Comparison of ENCODE assay signal across 8 cellular contexts in the genomic region with DNA sequence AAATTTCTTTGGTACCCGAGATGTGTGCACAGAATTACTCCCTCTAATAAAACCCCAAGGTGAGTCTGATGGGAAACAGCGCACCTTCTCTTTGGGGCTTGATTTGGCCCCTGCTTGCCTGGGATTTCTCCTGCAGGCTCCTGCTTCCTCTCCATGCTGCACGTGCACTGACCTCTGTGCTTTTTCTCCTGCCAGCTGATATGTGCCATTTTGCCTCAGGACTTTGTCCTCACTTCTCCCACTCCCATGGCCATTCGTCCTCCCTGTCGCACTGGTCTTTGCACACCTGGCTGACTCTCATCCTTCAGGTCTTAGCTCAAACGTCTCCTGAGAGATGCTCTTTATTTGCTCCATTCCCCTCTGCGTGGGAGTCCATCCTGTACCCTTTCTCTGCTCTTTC. TPM values are rescaled to one million over a fixed set of nuclear protein-coding genes. Genes with fewer than 3 reads are reported as not detected.
A peak's percentile ranks its signal among the peaks of the same experiment; 100 is the strongest.
DNase-seq lines count a peak whose midpoint lies in the region; ATAC-seq and TF ChIP-seq lines count a peak whose summit lies in the region.
"Had no signal": no experiment of that assay in that cellular context is flagged by ENCODE, and none has a peak within 500 bp of the region (broad histone marks: within the 10 kb centered on the region; RNA-seq: fewer than 3 reads in every experiment).

No MANE protein-coding gene starts in this region.

- no peak overlapping the region for H3K27ac Mint-ChIP-seq in activated CD4-positive, alpha-beta memory T cell treated with anti-CD3 and anti-CD28 coated beads for 36 hours

- no peaks in the 10 kb centered on the region for H4K20me1 ChIP-seq in GM23248 (ENCODE audit: insufficient read depth)

- peaks cover 24% of the 10 kb centered on the region for H3F3A ChIP-seq in GM23248 (ENCODE audit: insufficient read depth)

- DNase-seq in GM23248 (no peak), fibroblast of mammary gland (ENCODE audit: low read depth) (no peak), aorta (no peak), cerebellar nuclear complex (lab: John Stamatoyannopoulos, UW) (no peak)
- no peak for DNase-seq in activated CD4-positive, alpha-beta memory T cell treated with anti-CD3 and anti-CD28 coated beads for 36 hours
- no peak for DNase-seq in effector CD4-positive, alpha-beta T cell
- DNase-seq: activated CD4-positive, CD25-positive, alpha-beta regulatory T cell had no signal

- H3K27ac ChIP-seq in GM23248 (no peak overlapping the region), skeletal muscle tissue (ENCODE audit: low read depth, low read length) (no peak overlapping the region), aorta (ENCODE audit: low read depth in 1 of 2, low read length in 2 of 2) (peak overlapping the region in 1 of 2 donors; percentile 14)

- TF ChIP-seq CTCF in fibroblast of mammary gland (conservative IDR thresholded peaks at IDR 0.05; ENCODE audit: control insufficient read depth, insufficient read depth, low read depth, low read length) = no peak

- H3K27me3 ChIP-seq in GM23248 (replicated peaks; ENCODE audit: insufficient read depth) = no peaks in the 10 kb centered on the region
- no peaks in the 10 kb centered on the region for H3K27me3 ChIP-seq in skeletal muscle tissue (ENCODE audit: control insufficient read depth in 3 of 3, insufficient read depth in 3 of 3, low read length in 3 of 3)
- no peaks in the 10 kb centered on the region for H3K27me3 ChIP-seq in aorta (ENCODE audit: control insufficient read depth in 1 of 2, insufficient read depth in 2 of 2, low read length in 1 of 2)

- H3K4me1 ChIP-seq in GM23248 (ENCODE audit: insufficient read depth) = peaks cover 17% of the 10 kb centered on the region
- H3K4me1 ChIP-seq in skeletal muscle tissue (ENCODE audit: control insufficient read depth in 3 of 3, insufficient read depth in 3 of 3, low read length in 3 of 3) = peaks cover 29 to 35% (median 34%) of the 10 kb centered on the region in 3 donors
- H3K4me1 ChIP-seq in aorta (ENCODE audit: control insufficient read depth in 1 of 2, insufficient read depth in 2 of 2, low read length in 2 of 2) = peaks cover 0 to 2% of the 10 kb centered on the region in 2 donors

- peak overlapping the region; percentile 81; the same call in 1 of the 2 replicates for H3K9ac ChIP-seq in GM23248
- peak overlapping the region in 1 of 3 donors; percentile 58 for H3K9ac ChIP-seq in skeletal muscle tissue (ENCODE audit: low read depth in 1 of 3, low read length in 3 of 3)

- H3K27me3 Mint-ChIP-seq in activated CD4-positive, alpha-beta memory T cell treated with anti-CD3 and anti-CD28 coated beads for 36 hours = no peaks in the 10 kb centered on the region

- intact Hi-C loops in activated CD4-positive, alpha-beta memory T cell treated with anti-CD3 and anti-CD28 coated beads for 36 hours (cut with micrococcal nuclease) = no loop called here
- intact Hi-C loops in aorta (cut with DNase I) = no loop called here

- H2AFZ ChIP-seq in GM23248 = no peak overlapping the region

- H3K36me3 ChIP-seq in GM23248 (ENCODE audit: low read depth) (0 out of 2 replicates have a peak, but pooled peaks cover 7% of the 10 kb centered on the region), skeletal muscle tissue (ENCODE audit: control insufficient read depth in 3 of 3, insufficient read depth in 3 of 3, low read length in 3 of 3) (peaks cover 11 to 18% (median 18%) of the 10 kb centered on the region in 3 donors), aorta (ENCODE audit: control insufficient read depth in 1 of 2, insufficient read depth in 2 of 2, low read length in 1 of 2) (peaks cover 0 to 2% of the 10 kb centered on the region in 2 donors)

- POLR2A ChIA-PET in activated CD4-positive, alpha-beta memory T cell treated with anti-CD3 and anti-CD28 coated beads for 36 hours (lab: Charles Lee) = interaction anchor here (1.8 kb wide), 1 partner anchor 11 kb away, joined by 26 read pairs; a partner anchor contains a TSS

- H3K79me2 ChIP-seq in GM23248 (ENCODE audit: insufficient read depth) = peaks cover 31% of the 10 kb centered on the region

- no peaks in the 10 kb centered on the region for H3K9me2 ChIP-seq in GM23248 (ENCODE audit: insufficient read depth)

- CTCF ChIA-PET in activated CD4-positive, alpha-beta memory T cell treated with anti-CD3 and anti-CD28 coated beads for 36 hours (lab: Charles Lee) = interaction anchor here (0.8 kb wide), 1 partner anchor 42 kb away, joined by 4 read pairs; no protein-coding TSS in a partner anchor

- peaks cover 26% of the 10 kb centered on the region for H3K36me3 Mint-ChIP-seq in activated CD4-positive, alpha-beta memory T cell treated with anti-CD3 and anti-CD28 coated beads for 36 hours

- peak overlapping the region; percentile 84 for H3K4me2 ChIP-seq in GM23248 (ENCODE audit: unreplicated experiment)

- peaks cover 46% of the 10 kb centered on the region for H3K4me1 Mint-ChIP-seq in activated CD4-positive, alpha-beta memory T cell treated with anti-CD3 and anti-CD28 coated beads for 36 hours (ENCODE audit: low read depth)

- 62 to 65% methylated on average over 6 to 7 of the region's 7 CpGs for WGBS in GM23248 (ENCODE audit: low coverage in 1 of 2, low lambda C conversion rate in 2 of 2, missing lambda C conversion rate in 2 of 2), 2 experiments
- WGBS in aorta, 2 donors = 81 to 89% methylated on average over 7 of the region's 7 CpGs

- peak overlapping the region; percentile 88 for H3K4me3 Mint-ChIP-seq in activated CD4-positive, alpha-beta memory T cell treated with anti-CD3 and anti-CD28 coated beads for 36 hours

- H3K9me3 ChIP-seq in GM23248 (ENCODE audit: low read depth) (no peaks in the 10 kb centered on the region), skeletal muscle tissue (ENCODE audit: control insufficient read depth in 3 of 3, low read length in 3 of 3) (peaks cover 0 to 2% (median 0%) of the 10 kb centered on the region in 3 donors), aorta (ENCODE audit: control insufficient read depth, low read length) (no peaks in the 10 kb centered on the region)

- ATAC-seq in aorta (ENCODE audit: low FRiP score) = no peak

- H3K4me3 ChIP-seq in GM23248 = peak overlapping the region; percentile 86
- peak overlapping the region; percentile 77 for H3K4me3 ChIP-seq in fibroblast of mammary gland (ENCODE audit: control insufficient read depth, low read depth, low read length)
- peak overlapping the region in 2 of 3 donors; percentile 45 to 66 for H3K4me3 ChIP-seq in skeletal muscle tissue (ENCODE audit: low read length in 3 of 3)
- H3K4me3 ChIP-seq in aorta (ENCODE audit: low read length in 2 of 2) = no peak overlapping the region

- in situ Hi-C loops in GM23248 (cut with MboI) = no loop called here

- peaks cover 10% of the 10 kb centered on the region for H3K9me3 Mint-ChIP-seq in activated CD4-positive, alpha-beta memory T cell treated with anti-CD3 and anti-CD28 coated beads for 36 hours

RNA-seq across cellular contexts. Expression of a gene that starts 1.2 kb away (rescaled TPM):
- total RNA-seq in GM23248 (2014; rRNA removed; shearing (Covaris generic)) = 179 and 205 TPM in 2 replicates
- polyA plus RNA-seq in GM23248 (2016; fragmentation: Nextera tagmentation; extraction: Ambion mirVana) (151 and 158 TPM in 2 replicates), aorta (100 to 1,000 TPM in 1 of 2 donors, 10 to 100 TPM in 1; 82.6 to 178 TPM)
- total RNA-seq in activated CD4-positive, alpha-beta memory T cell treated with anti-CD3 and anti-CD28 coated beads for 36 hours = 10 to 100 TPM; 45.6 to 47.2 TPM
- total RNA-seq in skeletal muscle tissue (21.4 TPM), aorta (10 to 100 TPM; 26.4 to 45.9 TPM)

RNA-seq across cellular contexts. Expression of a gene that starts 10.7 kb away (rescaled TPM):
- total RNA-seq in GM23248 (2014; rRNA removed; shearing (Covaris generic)) = 10.4 and 12.9 TPM in 2 replicates
- 12.5 and 12.7 TPM in 2 replicates for polyA plus RNA-seq in GM23248 (2016; fragmentation: Nextera tagmentation; extraction: Ambion mirVana)
- 10 to 100 TPM; 13.5 to 18.9 TPM for total RNA-seq in activated CD4-positive, alpha-beta memory T cell treated with anti-CD3 and anti-CD28 coated beads for 36 hours
- total RNA-seq in skeletal muscle tissue = 14.1 TPM
- 10 to 100 TPM; 14.8 to 22.5 TPM for total RNA-seq in aorta
- 10 to 100 TPM; 15.2 to 21.8 TPM for polyA plus RNA-seq in aorta

Comparison
In these comparisons a context has a peak if more than half of its experiments do, and no peak if none do; other contexts are left out.
1. H3K4me3 ChIP-seq: peak in GM23248 (single experiment), fibroblast of mammary gland (single experiment) and skeletal muscle tissue (2 of 3); none in aorta (0 of 2).